ENCODE assay signal across 22 cellular contexts in the genomic region with DNA sequence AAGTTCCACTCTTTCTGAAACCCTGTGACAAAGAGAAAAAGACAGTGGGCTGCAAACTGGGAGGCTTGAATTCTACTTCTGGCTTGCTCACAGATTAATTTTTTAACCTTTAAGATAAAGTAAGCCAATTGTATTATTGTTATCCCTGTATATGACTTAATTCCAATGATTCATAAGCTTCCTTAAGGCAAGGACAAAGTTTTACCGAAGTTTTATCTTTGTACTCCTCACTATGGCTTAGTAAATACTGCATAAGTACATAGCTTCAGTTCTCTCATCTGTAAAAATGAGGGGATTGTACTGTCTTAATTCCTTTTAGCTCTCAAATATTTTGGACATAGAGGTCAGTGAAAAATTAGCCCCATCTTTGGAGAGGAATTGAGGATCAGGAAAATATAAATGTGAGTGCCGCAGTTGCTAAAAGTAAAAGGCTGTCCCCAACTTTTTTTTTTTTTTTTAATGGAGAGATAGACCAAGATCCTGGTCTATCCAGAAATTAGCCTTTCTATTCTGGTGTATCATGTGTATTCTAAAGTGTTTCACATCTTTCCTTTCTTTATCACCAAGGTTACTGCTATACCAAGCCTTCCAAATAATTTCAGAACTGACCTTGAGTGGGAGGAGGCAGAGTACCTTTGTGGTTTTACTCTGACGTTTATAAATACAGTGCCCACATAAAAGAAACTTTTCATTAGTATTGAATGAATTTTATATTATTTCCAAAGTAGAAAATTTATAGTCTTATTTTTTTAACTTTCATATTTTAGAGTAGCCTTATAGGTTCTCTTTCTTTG. TPM values are rescaled to one million over a fixed set of nuclear protein-coding genes. Genes with fewer than 3 reads are reported as not detected.
DNase-seq lines count a peak whose midpoint lies in the region; ATAC-seq, FAIRE-seq and TF ChIP-seq lines count a peak whose summit lies in the region.
"Had no signal": no experiment of that assay in that cellular context is flagged by ENCODE, and none has a peak within 500 bp of the region (broad histone marks: within the 10 kb centered on the region; RNA-seq: fewer than 3 reads in every experiment).

No MANE protein-coding gene starts in this region.

- H3K9me3 ChIP-seq in astrocyte (ENCODE audit: insufficient read depth, low read depth, low read length) (no peaks in the 10 kb centered on the region), psoas muscle (no peaks in the 10 kb centered on the region)
- H3K9me3 ChIP-seq: heart left ventricle, right lobe of liver, SJCRH30, upper lobe of right lung had no signal

- H3K4me3 ChIP-seq in astrocyte (ENCODE audit: insufficient read depth, low read depth, low read length) (no peak overlapping the region), fibroblast of the aortic adventitia (ENCODE audit: low read depth, low read length) (no peak overlapping the region), lower leg skin (ENCODE audit: low read depth, poor library complexity, severe bottlenecking) (no peak overlapping the region), psoas muscle (no peak overlapping the region), dorsolateral prefrontal cortex (no peak overlapping the region)
- H3K4me3 ChIP-seq: heart left ventricle, lung, right lobe of liver, SJCRH30, upper lobe of right lung had no signal

- H3K9ac ChIP-seq in astrocyte (ENCODE audit: low read length), result no peak overlapping the region

- no peaks in the 10 kb centered on the region for H3K9me3 Mint-ChIP-seq in astrocyte (ENCODE audit: unreplicated experiment)
- no peaks in the 10 kb centered on the region for H3K9me3 Mint-ChIP-seq in stimulated activated naive CD8-positive, alpha-beta T cell treated with anti-CD3 and anti-CD28 coated beads, Interleukin-15, Interleukin-2, amounts not matched to agents 100 ng/mL and 50 ng/mL, for 24 hours
- H3K9me3 Mint-ChIP-seq: immature natural killer cell had no signal

- no peak for TF ChIP-seq CTCF in astrocyte (IDR thresholded peaks at IDR 0.05; ENCODE audit: insufficient read depth, low read depth, low read length)
- TF ChIP-seq CTCF in fibroblast of the aortic adventitia (IDR thresholded peaks at IDR 0.05; ENCODE audit: insufficient read depth, low read length), result no peak
- no peak for TF ChIP-seq CTCF in lower leg skin (IDR thresholded peaks at IDR 0.05)
- TF ChIP-seq CTCF in psoas muscle (IDR thresholded peaks at IDR 0.05), result no peak
- TF ChIP-seq CTCF in dorsolateral prefrontal cortex (IDR thresholded peaks at IDR 0.05 in 54 of 56, conservative IDR thresholded peaks at IDR 0.05 in 2 of 56; ENCODE audit: low read depth in 1 of 56, partially characterized antibody in 56 of 56), result no peak

- DNase-seq in astrocyte (ENCODE audit: low read depth) (peak; percentile 36), fibroblast of the aortic adventitia (ENCODE audit: low read depth) (peak; percentile 36), lower leg skin (ENCODE audit: low spot score in 2 of 2) (no peak), psoas muscle (no peak), dorsolateral prefrontal cortex (no peak)
- DNase-seq: activated T-cell treated with anti-CD3 and anti-CD28 coated beads, Interleukin-2, amount 50 U/mL, for 48 hours; caudate nucleus; effector CD8-positive, alpha-beta T cell; heart left ventricle; immature natural killer cell; NCI-H1417 treated with DMSO at 0.1 percent for 48 hours; NCI-H748 treated with DMSO at 0.1 percent for 48 hours; nucleus accumbens; OCI-M1; right lobe of liver; SJCRH30; stimulated activated naive CD4-positive, alpha-beta T cell; upper lobe of right lung had no signal

- no peak overlapping the region for H3K4me3 Mint-ChIP-seq in astrocyte (ENCODE audit: unreplicated experiment)
- H3K4me3 Mint-ChIP-seq in stimulated activated naive CD8-positive, alpha-beta T cell treated with anti-CD3 and anti-CD28 coated beads, Interleukin-15, Interleukin-2, amounts not matched to agents 100 ng/mL and 50 ng/mL, for 24 hours, result no peak overlapping the region
- H3K4me3 Mint-ChIP-seq: immature natural killer cell had no signal

- H3K4me1 ChIP-seq in astrocyte (ENCODE audit: insufficient read depth, low read length) (peaks cover 4% of the 10 kb centered on the region), psoas muscle (peaks cover 4% of the 10 kb centered on the region)
- H3K4me1 ChIP-seq: right lobe of liver, SJCRH30 had no signal

- peak; percentile 59 for ATAC-seq in HG03378 (IDR thresholded peaks at IDR 0.05; ENCODE audit: unreplicated experiment)
- ATAC-seq in psoas muscle, result no peak
- ATAC-seq: heart left ventricle, right lobe of liver, upper lobe of right lung had no signal

- intact Hi-C loops in lower leg skin (cut with DNase I; ENCODE audit: low total_unique reads) (no loop called here), psoas muscle (cut with DNase I) (no loop called here), dorsolateral prefrontal cortex (cut with DNase I) (no loop called here)

- H3K79me2 ChIP-seq in astrocyte (ENCODE audit: insufficient read depth, low read length), result peaks cover 92% of the 10 kb centered on the region

- peak overlapping the region; percentile 9 for H3K4me2 ChIP-seq in astrocyte (ENCODE audit: low read length)

- FAIRE-seq in astrocyte (lab: Jason Lieb, UNC), result no peak
- FAIRE-seq: HTR-8/SVneo had no signal

- peaks cover 41% of the 10 kb centered on the region for H4K20me1 ChIP-seq in astrocyte (ENCODE audit: insufficient read depth, low read length)

- H3K27me3 Mint-ChIP-seq in astrocyte (ENCODE audit: low read depth, unreplicated experiment), result no peaks in the 10 kb centered on the region
- H3K27me3 Mint-ChIP-seq in stimulated activated naive CD8-positive, alpha-beta T cell treated with anti-CD3 and anti-CD28 coated beads, Interleukin-15, Interleukin-2, amounts not matched to agents 100 ng/mL and 50 ng/mL, for 24 hours, result no peaks in the 10 kb centered on the region

- H3K27me3 ChIP-seq in astrocyte (ENCODE audit: insufficient read depth, low read length), result no peaks in the 10 kb centered on the region
- no peaks in the 10 kb centered on the region for H3K27me3 ChIP-seq in psoas muscle (ENCODE audit: insufficient read depth in 3 of 3, low read length in 2 of 3)
- H3K27me3 ChIP-seq in dorsolateral prefrontal cortex, result no peaks in the 10 kb centered on the region
- H3K27me3 ChIP-seq: heart left ventricle, right lobe of liver, SJCRH30, upper lobe of right lung had no signal

- H3K36me3 Mint-ChIP-seq in astrocyte (ENCODE audit: low read depth, unreplicated experiment), result no peaks in the 10 kb centered on the region
- peaks cover 9% of the 10 kb centered on the region for H3K36me3 Mint-ChIP-seq in stimulated activated naive CD8-positive, alpha-beta T cell treated with anti-CD3 and anti-CD28 coated beads, Interleukin-15, Interleukin-2, amounts not matched to agents 100 ng/mL and 50 ng/mL, for 24 hours (ENCODE audit: low read depth)
- H3K36me3 Mint-ChIP-seq: immature natural killer cell had no signal

- no peak overlapping the region for H3K27ac ChIP-seq in astrocyte (ENCODE audit: low read depth, low read length)
- no peak overlapping the region for H3K27ac ChIP-seq in psoas muscle
- no peak overlapping the region for H3K27ac ChIP-seq in dorsolateral prefrontal cortex
- H3K27ac ChIP-seq: heart left ventricle, right lobe of liver, SJCRH30, upper lobe of right lung had no signal

- TF ChIP-seq POLR2A in lower leg skin (IDR thresholded peaks at IDR 0.05), result no peak

- H3K36me3 ChIP-seq in astrocyte (ENCODE audit: insufficient read depth, low read length), result no peaks in the 10 kb centered on the region
- H3K36me3 ChIP-seq in psoas muscle (ENCODE audit: insufficient read depth in 1 of 2, low read depth in 1 of 2), result no peaks in the 10 kb centered on the region
- H3K36me3 ChIP-seq: heart left ventricle, right lobe of liver, SJCRH30, upper lobe of right lung had no signal

- no peak overlapping the region for H3K27ac Mint-ChIP-seq in astrocyte (ENCODE audit: unreplicated experiment)
- H3K27ac Mint-ChIP-seq in stimulated activated naive CD8-positive, alpha-beta T cell treated with anti-CD3 and anti-CD28 coated beads, Interleukin-15, Interleukin-2, amounts not matched to agents 100 ng/mL and 50 ng/mL, for 24 hours, result peak overlapping the region; percentile 19

- 60 to 62% methylated on average over 3 of the region's 3 CpGs for WGBS in lower leg skin, 2 donors
- 71 to 82% (median 72%) methylated on average over 3 of the region's 3 CpGs for WGBS in psoas muscle, 3 donors

- peaks cover 10% of the 10 kb centered on the region for H3K4me1 Mint-ChIP-seq in astrocyte (ENCODE audit: low read depth, unreplicated experiment)
- H3K4me1 Mint-ChIP-seq in stimulated activated naive CD8-positive, alpha-beta T cell treated with anti-CD3 and anti-CD28 coated beads, Interleukin-15, Interleukin-2, amounts not matched to agents 100 ng/mL and 50 ng/mL, for 24 hours (ENCODE audit: low read depth), result peaks cover 61% of the 10 kb centered on the region

- no peak overlapping the region for H2AFZ ChIP-seq in astrocyte (ENCODE audit: low read depth, low read length)

RNA-seq across cellular contexts. Expression of gene RELCH, which starts 13.3 kb away (rescaled TPM):
- total RNA-seq in astrocyte (23.2 and 26.6 TPM in 2 replicates), fibroblast of the aortic adventitia (ENCODE audit: low replicate concordance) (44.0 and 52.0 TPM in 2 replicates), lower leg skin (10 to 100 TPM; 46.7 to 77.9 (median 55.0) TPM), psoas muscle (10 to 100 TPM in 2 of 4 donors, 1 to 10 TPM in 2; 7.8 to 13.4 (median 10.9) TPM), dorsolateral prefrontal cortex (10 to 100 TPM; 44.0 to 88.4 (median 63.7) TPM)
- 10 to 100 TPM in 1 of 3 donors, 1 to 10 TPM in 2; 3.5 to 13.0 (median 4.4) TPM for polyA plus RNA-seq in psoas muscle

RNA-seq across cellular contexts. Expression of gene PIGN, which starts 13.5 kb away (rescaled TPM):
- 17.1 and 20.0 TPM in 2 replicates for total RNA-seq in astrocyte
- total RNA-seq in fibroblast of the aortic adventitia (ENCODE audit: low replicate concordance), result 32.7 and 44.8 TPM in 2 replicates
- total RNA-seq in lower leg skin, result 10 to 100 TPM; 23.6 to 35.6 (median 31.7) TPM
- 10 to 100 TPM in 2 of 4 donors, 1 to 10 TPM in 2; 9.5 to 18.0 (median 13.0) TPM for total RNA-seq in psoas muscle
- 1 to 10 TPM; 3.2 to 7.3 (median 4.3) TPM for polyA plus RNA-seq in psoas muscle
- 10 to 100 TPM; 21.1 to 43.5 (median 31.0) TPM for total RNA-seq in dorsolateral prefrontal cortex

Comparison
In these comparisons a context has a peak if more than half of its experiments do, and no peak if none do; other contexts are left out.
1. DNase-seq: peak in astrocyte (single experiment) and fibroblast of the aortic adventitia (single experiment); none in lower leg skin (0 of 2), psoas muscle (0 of 2) and dorsolateral prefrontal cortex (0 of 10).